ENCODE assay signal across 8 cellular contexts in the genomic region with DNA sequence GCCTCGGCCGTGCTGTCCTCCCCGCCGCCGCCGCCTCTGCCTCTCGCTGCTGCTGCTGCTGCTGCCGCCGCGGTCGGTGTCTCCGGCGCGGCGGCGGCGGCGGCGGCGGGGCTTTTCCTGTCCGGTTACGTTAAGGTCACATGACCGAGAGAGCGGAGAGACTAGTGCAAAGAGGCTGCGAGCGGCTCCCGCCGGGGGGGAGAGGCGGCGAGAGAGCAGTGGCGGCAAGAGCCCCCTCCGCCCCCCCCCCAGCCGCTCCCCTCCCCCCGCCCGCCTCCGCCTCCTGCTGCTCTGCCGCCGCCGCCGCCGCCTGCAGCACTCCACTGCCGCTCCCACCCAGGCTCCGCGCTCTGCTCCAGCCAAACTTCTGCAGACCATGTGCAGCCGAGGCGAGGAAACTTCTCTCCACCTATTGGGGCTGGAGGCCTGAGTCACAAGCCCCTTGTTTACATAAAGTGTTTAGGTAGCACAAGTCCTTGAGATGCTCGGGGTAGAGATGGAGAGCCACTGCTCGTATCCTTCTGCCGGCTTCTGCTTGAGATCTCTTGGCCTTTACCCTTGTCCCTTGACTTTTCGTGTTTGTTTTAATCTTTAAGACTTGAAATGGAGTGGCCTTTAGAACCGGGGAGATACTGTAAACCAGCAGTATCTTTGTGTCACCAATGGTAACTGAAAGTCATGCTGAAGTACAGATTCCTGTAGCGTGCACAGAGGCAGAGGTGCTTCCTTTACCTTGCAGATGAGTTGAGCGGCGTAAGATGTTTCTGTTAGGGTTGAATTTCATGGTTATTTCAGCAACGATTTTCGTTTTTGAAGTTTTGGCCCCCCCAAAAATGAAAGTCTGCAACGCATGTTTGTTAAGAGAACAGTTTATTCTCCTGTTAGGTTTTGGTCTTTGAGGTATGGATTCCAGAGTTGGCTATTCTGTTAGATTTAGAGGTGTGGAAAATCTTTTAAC. TPM values are rescaled to one million over a fixed set of nuclear protein-coding genes. Genes with fewer than 3 reads are reported as not detected.
DNase-seq lines count a peak whose midpoint lies in the region; ATAC-seq and TF ChIP-seq lines count a peak whose summit lies in the region.

ZBTB2 (minus strand) TSS at position 89 of the 958 bp plus-strand sequence. CDS start 17,922 bp downstream, outside the sequence.

- H3K9ac ChIP-seq in KMS-11: peak within 1 kb of the TSS; percentile 95

- H3K79me2 ChIP-seq in KMS-11 (ENCODE audit: insufficient read depth, low read depth): peaks cover 77% of the 10 kb centered on the region

- POLR2A ChIA-PET in CD8-positive, alpha-beta memory T cell (lab: Charles Lee): interaction anchor here (2.3 to 3.9 kb wide), 2 partner anchors 14 to 60 kb away, joined by 12 to 43 read pairs; partner anchors contain the start of gene RMND1

- intact Hi-C loops in testis (cut with DNase I; ENCODE audit: low total_unique reads): no loop called here

- ATAC-seq in GM21390 (IDR thresholded peaks at IDR 0.05; ENCODE audit: unreplicated experiment): peak; percentile 13

- 1 to 4% methylated on average over 28 to 42 of the region's 57 CpGs for WGBS in testis, 2 donors

- peak within 1 kb of the TSS; percentile 92 for H3K27ac ChIP-seq in CD8-positive, alpha-beta memory T cell (ENCODE audit: low read depth, low read length)
- H3K27ac ChIP-seq in KMS-11: peak within 1 kb of the TSS; percentile 97
- H3K27ac ChIP-seq in testis: peak within 1 kb of the TSS; percentile 99 to 100

- 0 out of 2 replicates have a peak, but pooled peaks cover 6% of the 10 kb centered on the region for H4K20me1 ChIP-seq in KMS-11 (ENCODE audit: insufficient read depth)

- H3K4me1 ChIP-seq in CD8-positive, alpha-beta memory T cell (ENCODE audit: insufficient read depth, low read length): peaks cover 66% of the 10 kb centered on the region
- H3K4me1 ChIP-seq in KMS-11 (ENCODE audit: low read depth, poor library complexity, severe bottlenecking) (peaks cover 53% of the 10 kb centered on the region), testis (peaks cover 45% of the 10 kb centered on the region)

- peak within 1 kb of the TSS; percentile 91 to 99 (median 97) for H3K4me3 Mint-ChIP-seq in CD8-positive, alpha-beta memory T cell
- peak within 1 kb of the TSS; percentile 98 for H3K4me3 Mint-ChIP-seq in glutamatergic neuron (ENCODE audit: unreplicated experiment)

- no peak for TF ChIP-seq POLR2A in testis (IDR thresholded peaks at IDR 0.05)

- H3K27me3 ChIP-seq in CD8-positive, alpha-beta memory T cell (ENCODE audit: insufficient read depth, low read length, poor library complexity, severe bottlenecking): no peaks in the 10 kb centered on the region
- H3K27me3 ChIP-seq in KMS-11 (ENCODE audit: insufficient read depth, low read depth) (no peaks in the 10 kb centered on the region), testis (no peaks in the 10 kb centered on the region)

- H3K4me3 ChIP-seq in CD8-positive, alpha-beta memory T cell (ENCODE audit: low read length): peak within 1 kb of the TSS; percentile 60
- H3K4me3 ChIP-seq in KMS-11 (IDR thresholded peaks at IDR 0.05; ENCODE audit: insufficient read depth, low read depth, low read length) (no peak within 1 kb of the TSS), testis (peak within 1 kb of the TSS; percentile 99 to 100)

- no peak for TF ChIP-seq CTCF in KMS-11 (conservative IDR thresholded peaks at IDR 0.05; ENCODE audit: low read depth, low read length)
- no peak for TF ChIP-seq CTCF in glutamatergic neuron (IDR thresholded peaks at IDR 0.05; ENCODE audit: partially characterized antibody, unreplicated experiment)
- no peak for TF ChIP-seq CTCF in testis (IDR thresholded peaks at IDR 0.05)

- no peaks in the 10 kb centered on the region for H3K36me3 ChIP-seq in CD8-positive, alpha-beta memory T cell (ENCODE audit: insufficient read depth, low read length)
- no peaks in the 10 kb centered on the region for H3K36me3 ChIP-seq in KMS-11 (ENCODE audit: insufficient read depth)
- H3K36me3 ChIP-seq in testis (ENCODE audit: low read depth, missing control alignments): no peaks in the 10 kb centered on the region

- peaks cover 0 to 2% (median 0%) of the 10 kb centered on the region in 5 donors for H3K9me3 Mint-ChIP-seq in CD8-positive, alpha-beta memory T cell
- peaks cover 14% of the 10 kb centered on the region for H3K9me3 Mint-ChIP-seq in glutamatergic neuron (ENCODE audit: unreplicated experiment)

- peaks cover 58 to 75% (median 75%) of the 10 kb centered on the region in 3 donors for H3K4me1 Mint-ChIP-seq in CD8-positive, alpha-beta memory T cell
- H3K4me1 Mint-ChIP-seq in glutamatergic neuron (ENCODE audit: low read depth, unreplicated experiment): peaks cover 12% of the 10 kb centered on the region

- H3K27me3 Mint-ChIP-seq in CD8-positive, alpha-beta memory T cell: peaks cover 0 to 4% of the 10 kb centered on the region in 2 donors
- H3K27me3 Mint-ChIP-seq in glutamatergic neuron (ENCODE audit: unreplicated experiment): peaks cover 11% of the 10 kb centered on the region

- peak within 1 kb of the TSS; percentile 29; the same call in 1 of the 2 replicates for H2AFZ ChIP-seq in KMS-11 (ENCODE audit: low read depth)

- peak within 1 kb of the TSS; percentile 95 to 99 (median 97) for H3K27ac Mint-ChIP-seq in CD8-positive, alpha-beta memory T cell
- H3K27ac Mint-ChIP-seq in glutamatergic neuron (ENCODE audit: unreplicated experiment): peak within 1 kb of the TSS; percentile 94

- peaks cover 0 to 32% (median 4%) of the 10 kb centered on the region in 3 donors for H3K36me3 Mint-ChIP-seq in CD8-positive, alpha-beta memory T cell
- no peaks in the 10 kb centered on the region for H3K36me3 Mint-ChIP-seq in glutamatergic neuron (ENCODE audit: unreplicated experiment)

- no peaks in the 10 kb centered on the region for H3K9me3 ChIP-seq in CD8-positive, alpha-beta memory T cell (ENCODE audit: low read length)
- no peaks in the 10 kb centered on the region for H3K9me3 ChIP-seq in testis

- DNase-seq in CD8-positive, alpha-beta memory T cell: peak; percentile 64 to 85 (median 71)
- DNase-seq in SKM-1 (lab: John Stamatoyannopoulos, UW; ENCODE audit: unreplicated experiment) (peak; percentile 27), glutamatergic neuron (peak; percentile 69), occipital lobe (lab: John Stamatoyannopoulos, UW) (peak; percentile 63), testis (peak; percentile 70)
- peak; percentile 61 for DNase-seq in activated naive CD4-positive, alpha-beta T cell treated with anti-CD3 and anti-CD28 coated beads, Interleukin-2, amount 50 U/mL, for 16 hours

- peak within 1 kb of the TSS; percentile 81 for H3K4me2 ChIP-seq in KMS-11

- CTCF ChIA-PET in CD8-positive, alpha-beta memory T cell (lab: Charles Lee): interaction anchor here (0.6 to 1.2 kb wide), 4 partner anchors 14 to 68 kb away, joined by 3 to 4 read pairs (median 3); no protein-coding TSS in a partner anchor

RNA-seq across cellular contexts. Expression of gene ZBTB2, which starts in this region (rescaled TPM):
- total RNA-seq in CD8-positive, alpha-beta memory T cell: 10 to 100 TPM; 23.4 to 24.3 TPM
- 24.0 TPM for polyA plus RNA-seq in CD8-positive, alpha-beta memory T cell
- total RNA-seq in glutamatergic neuron (ENCODE audit: unreplicated experiment): 6.7 TPM
- 10.3 TPM for total RNA-seq in occipital lobe
- total RNA-seq in testis: 10 to 100 TPM; 14.7 TPM
- polyA plus RNA-seq in testis (ENCODE audit: insufficient read depth, low read depth, low replicate concordance): 13.0 TPM
